8 cellular contexts compared by ENCODE assay signal in genomic region chr19:11088508-11089253, GRCh38. TPM values are rescaled to one million over a fixed set of nuclear protein-coding genes. Genes with fewer than 3 reads are reported as not detected.
A peak's percentile ranks its signal among the peaks of the same experiment; 100 is the strongest.
DNase-seq lines count a peak whose midpoint lies in the region; ATAC-seq and TF ChIP-seq lines count a peak whose summit lies in the region.

No MANE protein-coding gene starts in this region.

- H3K27ac ChIP-seq in rectal smooth muscle tissue (ENCODE audit: low read depth, low read length), result peak overlapping the region; percentile 77

- H3K4me1 Mint-ChIP-seq in activated CD4-positive, alpha-beta memory T cell treated with anti-CD3 and anti-CD28 coated beads for 36 hours (ENCODE audit: low read depth), result peaks cover 38% of the 10 kb centered on the region
- peaks cover 16% of the 10 kb centered on the region for H3K4me1 Mint-ChIP-seq in glutamatergic neuron (ENCODE audit: low read depth, unreplicated experiment)

- H3K4me3 Mint-ChIP-seq in activated CD4-positive, alpha-beta memory T cell treated with anti-CD3 and anti-CD28 coated beads for 36 hours, result peak overlapping the region; percentile 95
- H3K4me3 Mint-ChIP-seq in glutamatergic neuron (ENCODE audit: unreplicated experiment), result peak overlapping the region; percentile 90

- POLR2A ChIA-PET in activated CD4-positive, alpha-beta memory T cell treated with anti-CD3 and anti-CD28 coated beads for 36 hours (lab: Charles Lee), result interaction anchor here (0.6 to 1.5 kb wide), 8 partner anchors 11 to 292 kb away, joined by 3 to 6 read pairs (median 4); partner anchors contain the start of genes CCDC159, SMARCA4 and TMEM205

- H3K4me1 ChIP-seq in rectal smooth muscle tissue (ENCODE audit: control insufficient read depth, insufficient read depth, low read length), result peaks cover 15% of the 10 kb centered on the region

- peak overlapping the region; percentile 98 for H3K27ac Mint-ChIP-seq in activated CD4-positive, alpha-beta memory T cell treated with anti-CD3 and anti-CD28 coated beads for 36 hours
- peak overlapping the region; percentile 99 for H3K27ac Mint-ChIP-seq in glutamatergic neuron (ENCODE audit: unreplicated experiment)

- peak; percentile 41 for DNase-seq in DMS 273 (lab: John Stamatoyannopoulos, UW; ENCODE audit: unreplicated experiment)
- DNase-seq in DMS 273 treated with DMSO at 0.1 percent for 48 hours (lab: John Stamatoyannopoulos, UW), result no peak
- DNase-seq in activated CD4-positive, alpha-beta memory T cell treated with anti-CD3 and anti-CD28 coated beads for 36 hours, result no peak
- no peak for DNase-seq in glutamatergic neuron
- DNase-seq in NCI-H82 (lab: John Stamatoyannopoulos, UW), result no peak
- no peak for DNase-seq in stimulated activated CD4-positive, alpha-beta T cell treated with anti-CD3 and anti-CD28 coated beads, Interleukin-2, amount 100 ng/mL, for 48 hours

- no peaks in the 10 kb centered on the region for H3K36me3 ChIP-seq in rectal smooth muscle tissue (ENCODE audit: control insufficient read depth, insufficient read depth, low read length)

- no peak for ATAC-seq in GM18870 (IDR thresholded peaks at IDR 0.05; ENCODE audit: unreplicated experiment)

- H3K4me3 ChIP-seq in rectal smooth muscle tissue (ENCODE audit: low read length), result peak overlapping the region; percentile 67

- TF ChIP-seq CTCF in glutamatergic neuron (IDR thresholded peaks at IDR 0.05; ENCODE audit: partially characterized antibody, unreplicated experiment), result no peak

- H3K27me3 Mint-ChIP-seq in activated CD4-positive, alpha-beta memory T cell treated with anti-CD3 and anti-CD28 coated beads for 36 hours, result no peaks in the 10 kb centered on the region
- H3K27me3 Mint-ChIP-seq in glutamatergic neuron (ENCODE audit: unreplicated experiment), result peaks cover 8% of the 10 kb centered on the region

- intact Hi-C loops in activated CD4-positive, alpha-beta memory T cell treated with anti-CD3 and anti-CD28 coated beads for 36 hours (cut with micrococcal nuclease), result no loop called here

- H3K36me3 Mint-ChIP-seq in activated CD4-positive, alpha-beta memory T cell treated with anti-CD3 and anti-CD28 coated beads for 36 hours, result peaks cover 25% of the 10 kb centered on the region
- H3K36me3 Mint-ChIP-seq in glutamatergic neuron (ENCODE audit: unreplicated experiment), result no peaks in the 10 kb centered on the region

- no peaks in the 10 kb centered on the region for H3K9me3 Mint-ChIP-seq in activated CD4-positive, alpha-beta memory T cell treated with anti-CD3 and anti-CD28 coated beads for 36 hours
- H3K9me3 Mint-ChIP-seq in glutamatergic neuron (ENCODE audit: unreplicated experiment), result peaks cover 11% of the 10 kb centered on the region

- no peaks in the 10 kb centered on the region for H3K27me3 ChIP-seq in rectal smooth muscle tissue (ENCODE audit: control insufficient read depth, insufficient read depth, low read length)

- H3K9ac ChIP-seq in rectal smooth muscle tissue (ENCODE audit: low read length), result no peak overlapping the region

- CTCF ChIA-PET in activated CD4-positive, alpha-beta memory T cell treated with anti-CD3 and anti-CD28 coated beads for 36 hours (lab: Charles Lee), result interaction anchor here (1.7 to 2.9 kb wide), 3 partner anchors 37 to 53 kb away, joined by 11 to 17 read pairs (median 13); no protein-coding TSS in a partner anchor

RNA-seq across cellular contexts. Expression of gene LDLR, which starts 0.6 kb away (rescaled TPM):
- 10 to 100 TPM; 71.3 to 81.6 TPM for total RNA-seq in activated CD4-positive, alpha-beta memory T cell treated with anti-CD3 and anti-CD28 coated beads for 36 hours
- 147 TPM for total RNA-seq in glutamatergic neuron (ENCODE audit: unreplicated experiment)
